Comparison of ENCODE assay signal across 15 cellular contexts in genomic region chr2:63845866-63846265, GRCh38. TPM values are rescaled to one million over a fixed set of nuclear protein-coding genes. Genes with fewer than 3 reads are reported as not detected.
DNase-seq lines count a peak whose midpoint lies in the region; ATAC-seq and TF ChIP-seq lines count a peak whose summit lies in the region.
"Had no signal": no experiment of that assay in that cellular context is flagged by ENCODE, and none has a peak within 500 bp of the region (broad histone marks: within the 10 kb centered on the region; RNA-seq: fewer than 3 reads in every experiment).

No MANE protein-coding gene starts in this region.

- H3K27me3 Mint-ChIP-seq in H9 (ENCODE audit: low read depth): no peaks in the 10 kb centered on the region
- no peaks in the 10 kb centered on the region for H3K27me3 Mint-ChIP-seq in dendritic cell treated with granulocyte-macrophage colony-stimulating factor and Interleukin-4, amounts not matched to agents 40 ng/mL and 50 ng/mL, for 4 days
- H3K27me3 Mint-ChIP-seq: activated naive CD4-positive, alpha-beta T cell treated with anti-CD3 and anti-CD28 coated beads, Interleukin-2, amount 10 ng/mL, durations not matched to agents 7 days and 5 days had no signal

- H3K36me3 Mint-ChIP-seq in H9 (ENCODE audit: insufficient read depth in 1 of 3, low read depth in 3 of 3): peaks cover 33 to 56% (median 51%) of the 10 kb centered on the region in 3 experiments
- H3K36me3 Mint-ChIP-seq in dendritic cell treated with granulocyte-macrophage colony-stimulating factor and Interleukin-4, amounts not matched to agents 40 ng/mL and 50 ng/mL, for 4 days (ENCODE audit: low read depth): peaks cover 42% of the 10 kb centered on the region

- no peaks in the 10 kb centered on the region for H3K4me1 ChIP-seq in H9 (ENCODE audit: insufficient read depth, low read length)
- peaks cover 2% of the 10 kb centered on the region for H3K4me1 ChIP-seq in mesendoderm (ENCODE audit: control insufficient read depth, low read depth, low read length)

- H3K4me2 ChIP-seq in H9 (ENCODE audit: insufficient read depth, insufficient read length, low read length) (peak overlapping the region; percentile 99), mesendoderm (ENCODE audit: low read length) (no peak overlapping the region)

- ATAC-seq in GM19397 (IDR thresholded peaks at IDR 0.05; ENCODE audit: unreplicated experiment) (no peak), left colon (no peak), GM21529 (IDR thresholded peaks at IDR 0.05; ENCODE audit: unreplicated experiment) (no peak)
- ATAC-seq: SK-N-SH treated with all-trans-retinoic acid at 6 μM for 48 hours had no signal

- peak overlapping the region; percentile 86 for H3K27ac ChIP-seq in H9 (ENCODE audit: insufficient read length, low read depth, low read length)
- no peak overlapping the region for H3K27ac ChIP-seq in mesendoderm (ENCODE audit: low read depth, low read length)
- H3K27ac ChIP-seq in substantia nigra (ENCODE audit: low read depth, low read length, poor library complexity, severe bottlenecking): no peak overlapping the region
- H3K27ac ChIP-seq: vagina, WERI-Rb-1 had no signal

- intact Hi-C loops in dendritic cell treated with granulocyte-macrophage colony-stimulating factor and Interleukin-4, amounts not matched to agents 40 ng/mL and 50 ng/mL, for 4 days (cut with micrococcal nuclease): loop anchor here (10.0 kb wide), 1 partner anchor 1651 kb away; the partner anchor contains the start of gene B3GNT2
- intact Hi-C loops in left colon (cut with DNase I, micrococcal nuclease): no loop called here

- H3K4ac ChIP-seq in H9 (ENCODE audit: low read depth, low read length) (no peak overlapping the region), mesendoderm (ENCODE audit: low read depth, low read length) (no peak overlapping the region)

- H3K9ac ChIP-seq in H9 (ENCODE audit: extremely low read depth, insufficient read length, low read length) (peak overlapping the region; percentile 89), mesendoderm (ENCODE audit: low read length) (peak overlapping the region; percentile 15)

- no peak overlapping the region for H2BK20ac ChIP-seq in H9 (ENCODE audit: low read depth, low read length, poor library complexity, severe bottlenecking)

- H2BK12ac ChIP-seq in H9 (ENCODE audit: insufficient read length, low read depth, low read length): no peak overlapping the region

- H3K27me3 ChIP-seq in H9 (ENCODE audit: insufficient read depth, low read length) (no peaks in the 10 kb centered on the region), mesendoderm (ENCODE audit: insufficient read depth, low read length, poor library complexity) (no peaks in the 10 kb centered on the region)
- H3K27me3 ChIP-seq: vagina had no signal

- no peaks in the 10 kb centered on the region for H3K9me3 ChIP-seq in H9 (ENCODE audit: control insufficient read depth, low read depth, low read length)
- H3K9me3 ChIP-seq: vagina had no signal

- H3K79me1 ChIP-seq in H9 (ENCODE audit: insufficient read depth, low read depth, low read length, poor library complexity, severe bottlenecking) (no peaks in the 10 kb centered on the region), mesendoderm (ENCODE audit: low read length) (no peaks in the 10 kb centered on the region)

- H4K91ac ChIP-seq in H9 (ENCODE audit: insufficient read length, low read depth, low read length): no peak overlapping the region

- no peak overlapping the region for H2AFZ ChIP-seq in H9 (ENCODE audit: low read length)

- no peak overlapping the region for H2BK120ac ChIP-seq in H9 (ENCODE audit: low read depth, low read length, poor library complexity, severe bottlenecking)
- H2BK120ac ChIP-seq in mesendoderm (ENCODE audit: low read depth, low read length): no peak overlapping the region

- no peak overlapping the region for H4K5ac ChIP-seq in H9 (ENCODE audit: insufficient read length, low read depth, low read length)
- no peak overlapping the region for H4K5ac ChIP-seq in mesendoderm (ENCODE audit: low read length)

- H3K56ac ChIP-seq in H9 (ENCODE audit: insufficient read length, low read depth, low read length): no peak overlapping the region
- H3K56ac ChIP-seq in mesendoderm (ENCODE audit: low read length): no peak overlapping the region

- peaks cover 50% of the 10 kb centered on the region for H3K79me2 ChIP-seq in H9 (ENCODE audit: insufficient read depth, low read length)
- H3K79me2 ChIP-seq in mesendoderm (ENCODE audit: control insufficient read depth, insufficient read depth, low read length): peaks cover 66% of the 10 kb centered on the region

- WGBS in H9 (ENCODE audit: extremely low coverage, insufficient read length, low lambda C conversion rate): no CpG with 5 or more reads among the region's 3 CpGs
- no CpG with 5 or more reads among the region's 3 CpGs for WGBS in mesendoderm (ENCODE audit: extremely low coverage, insufficient coverage, low lambda C conversion rate)

- H3K4me3 Mint-ChIP-seq in H9: peak overlapping the region; percentile 99 to 100
- H3K4me3 Mint-ChIP-seq in dendritic cell treated with granulocyte-macrophage colony-stimulating factor and Interleukin-4, amounts not matched to agents 40 ng/mL and 50 ng/mL, for 4 days: peak overlapping the region; percentile 35
- H3K4me3 Mint-ChIP-seq: activated naive CD4-positive, alpha-beta T cell treated with anti-CD3 and anti-CD28 coated beads, Interleukin-2, amount 10 ng/mL, durations not matched to agents 7 days and 5 days had no signal

- H3K23me2 ChIP-seq in H9 (ENCODE audit: insufficient read length, low read depth, low read length, poor library complexity, severe bottlenecking): peaks cover 10% of the 10 kb centered on the region

- H3K18ac ChIP-seq in H9 (ENCODE audit: insufficient read length, low read depth, low read length): no peak overlapping the region
- no peak overlapping the region for H3K18ac ChIP-seq in mesendoderm (ENCODE audit: low read length)

- H2AK5ac ChIP-seq in H9 (ENCODE audit: insufficient read length, low read length) (no peak overlapping the region), mesendoderm (ENCODE audit: low read length) (no peak overlapping the region)

- no peak overlapping the region for H3T11ph ChIP-seq in H9 (ENCODE audit: low read length)

- H3K23ac ChIP-seq in H9 (ENCODE audit: insufficient read length, low read depth, low read length) (no peak overlapping the region), mesendoderm (ENCODE audit: low read length) (no peak overlapping the region)

- H2BK15ac ChIP-seq in H9 (ENCODE audit: low read depth, low read length) (no peak overlapping the region), mesendoderm (replicated peaks; ENCODE audit: low read depth) (no peak overlapping the region)

- no peak for TF ChIP-seq CTCF in AG10803 (conservative IDR thresholded peaks at IDR 0.05; ENCODE audit: low read length)
- TF ChIP-seq CTCF in H9 (conservative IDR thresholded peaks at IDR 0.05): no peak

- no peak for DNase-seq in AG10803 (ENCODE audit: low read depth)
- no peak for DNase-seq in H9
- DNase-seq in mesendoderm: peak; percentile 90
- no peak for DNase-seq in left colon
- no peak for DNase-seq in substantia nigra (lab: John Stamatoyannopoulos, UW)
- DNase-seq: activated naive CD4-positive, alpha-beta T cell treated with anti-CD3 and anti-CD28 coated beads, Interleukin-2, amount 10 ng/mL, durations not matched to agents 7 days and 5 days; cortex of kidney; DMS79 treated with DMSO at 0.1 percent for 48 hours; NCI-H2107; WERI-Rb-1 had no signal

- H3K4me3 ChIP-seq in AG10803 (ENCODE audit: low read length): peak overlapping the region; percentile 5
- no peak overlapping the region for H3K4me3 ChIP-seq in mesendoderm (ENCODE audit: low read length)
- H3K4me3 ChIP-seq: vagina had no signal

- H3K27ac Mint-ChIP-seq in H9: peak overlapping the region; percentile 92 to 100 (median 95)
- H3K27ac Mint-ChIP-seq in dendritic cell treated with granulocyte-macrophage colony-stimulating factor and Interleukin-4, amounts not matched to agents 40 ng/mL and 50 ng/mL, for 4 days: peak overlapping the region; percentile 56
- H3K27ac Mint-ChIP-seq: activated naive CD4-positive, alpha-beta T cell treated with anti-CD3 and anti-CD28 coated beads, Interleukin-2, amount 10 ng/mL, durations not matched to agents 7 days and 5 days had no signal

- no peaks in the 10 kb centered on the region for H4K20me1 ChIP-seq in H9 (ENCODE audit: control insufficient read depth, insufficient read depth, insufficient read length)

- H2BK5ac ChIP-seq in H9 (ENCODE audit: insufficient read length, low read length): peak overlapping the region; percentile 27
- no peak overlapping the region for H2BK5ac ChIP-seq in mesendoderm (ENCODE audit: low read length)

- H3K9me3 Mint-ChIP-seq in H9: peaks cover 2% of the 10 kb centered on the region in 2 experiments; a peak in 2 of 5 replicates
- no peaks in the 10 kb centered on the region for H3K9me3 Mint-ChIP-seq in dendritic cell treated with granulocyte-macrophage colony-stimulating factor and Interleukin-4, amounts not matched to agents 40 ng/mL and 50 ng/mL, for 4 days

- H4K8ac ChIP-seq in H9 (replicated peaks; ENCODE audit: insufficient read length, low read depth, low read length): no peak overlapping the region
- H4K8ac ChIP-seq in mesendoderm (ENCODE audit: low read depth, low read length): no peak overlapping the region

- peaks cover 60 to 63% of the 10 kb centered on the region in 2 experiments for H3K4me1 Mint-ChIP-seq in H9
- H3K4me1 Mint-ChIP-seq in dendritic cell treated with granulocyte-macrophage colony-stimulating factor and Interleukin-4, amounts not matched to agents 40 ng/mL and 50 ng/mL, for 4 days (ENCODE audit: low read depth): peaks cover 51% of the 10 kb centered on the region

- H3K14ac ChIP-seq in H9 (ENCODE audit: insufficient read depth, low read length): 0 out of 2 replicates have a peak overlapping the region, but pooled peaks have one; percentile 27

- no peaks in the 10 kb centered on the region for H3K36me3 ChIP-seq in mesendoderm (ENCODE audit: control insufficient read depth, insufficient read depth, low read length)
- H3K36me3 ChIP-seq: vagina had no signal

RNA-seq across cellular contexts. Expression of gene UGP2, which starts 4.2 kb away (rescaled TPM):
- 848 and 883 TPM in 2 replicates for total RNA-seq in H9 (2021)
- 361 TPM for polyA plus RNA-seq in mesendoderm (2013, experiment 1 of 2)
- 376 TPM for polyA plus RNA-seq in mesendoderm (2013, experiment 2 of 2)
- 100 to 1,000 TPM; 519 to 600 TPM for total RNA-seq in left colon
